ENCODE assay signal across 15 cellular contexts in the genomic region with DNA sequence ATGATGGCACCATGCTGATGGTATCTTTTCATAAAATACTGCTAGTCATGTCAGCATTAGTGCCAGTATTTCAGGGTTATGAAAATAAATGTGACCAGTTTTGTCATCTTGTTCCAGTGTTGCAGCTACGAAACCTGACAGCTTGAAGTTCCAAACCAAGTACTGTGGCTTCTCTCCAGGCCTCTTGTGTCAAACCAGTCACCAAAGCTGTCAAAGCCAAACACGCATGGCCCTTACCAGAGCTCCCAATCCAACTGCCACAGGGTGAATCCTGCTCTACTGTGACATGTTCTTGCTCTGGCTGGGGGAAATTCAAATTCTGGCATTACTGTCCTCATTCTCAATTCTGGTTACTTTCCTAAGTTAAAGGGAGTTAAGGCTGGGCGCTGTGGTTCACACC. TPM values are rescaled to one million over a fixed set of nuclear protein-coding genes. Genes with fewer than 3 reads are reported as not detected.
DNase-seq lines count a peak whose midpoint lies in the region; ATAC-seq, FAIRE-seq and TF ChIP-seq lines count a peak whose summit lies in the region.
"Had no signal": no experiment of that assay in that cellular context is flagged by ENCODE, and none has a peak within 500 bp of the region (broad histone marks: within the 10 kb centered on the region; RNA-seq: fewer than 3 reads in every experiment).

No MANE protein-coding gene starts in this region.

- no peak for DNase-seq in Right ventricle myocardium inferior (ENCODE audit: missing footprints)
- DNase-seq in right atrium auricular region (ENCODE audit: low spot score), result no peak
- DNase-seq in K562 (ENCODE audit: extremely low read depth in 1 of 4, low spot score in 3 of 4), result no peak
- no peak for DNase-seq in left ventricle myocardium superior
- no peak for DNase-seq in body of pancreas
- DNase-seq in iPS-NIHi11 (ENCODE audit: low spot score), result no peak
- DNase-seq in stimulated activated CD4-positive, alpha-beta T cell treated with anti-CD3 and anti-CD28 coated beads, Interleukin-4, amount 100 ng/mL, for 4 hours, result no peak
- DNase-seq: 8988T; AML-193; CD8-positive, alpha-beta memory T cell; HCEC 1CT; HFFc6 had no signal

- no peak for TF ChIP-seq CTCF in right atrium auricular region (IDR thresholded peaks at IDR 0.05)
- TF ChIP-seq CTCF in K562 (IDR thresholded peaks at IDR 0.05 in 2 of 3, conservative IDR thresholded peaks at IDR 0.05 in 1 of 3; ENCODE audit: insufficient read depth in 2 of 3, low read depth in 1 of 3, low read length in 3 of 3), result no peak
- TF ChIP-seq CTCF in body of pancreas (IDR thresholded peaks at IDR 0.05), result no peak

- TF ChIP-seq RAD21 in K562 (CRISPR knock-in tag; conservative IDR thresholded peaks at IDR 0.05 in 1 of 2, IDR thresholded peaks at IDR 0.05 in 1 of 2), result no peak

- no peak overlapping the region for H3K4me2 ChIP-seq in K562 (ENCODE audit: insufficient read depth, low read length)
- H3K4me2 ChIP-seq: BLaER1 had no signal

- H3K4me3 ChIP-seq in right atrium auricular region, result no peak overlapping the region
- H3K4me3 ChIP-seq in K562, result no peak overlapping the region
- H3K4me3 ChIP-seq in body of pancreas, result no peak overlapping the region
- H3K4me3 ChIP-seq: BLaER1 had no signal

- in situ Hi-C loops in K562 (cut with MboI), result no loop called here

- no peaks in the 10 kb centered on the region for H3K27me3 ChIP-seq in right atrium auricular region
- no peaks in the 10 kb centered on the region for H3K27me3 ChIP-seq in K562 (ENCODE audit: control insufficient read depth in 2 of 2, insufficient read depth in 2 of 2, low read length in 2 of 2)
- no peaks in the 10 kb centered on the region for H3K27me3 ChIP-seq in body of pancreas
- H3K27me3 ChIP-seq: BLaER1 had no signal

- H3K9me3 ChIP-seq in right atrium auricular region (no peaks in the 10 kb centered on the region), K562 (replicated peaks; ENCODE audit: control insufficient read depth, insufficient read depth, low read depth, low read length) (0 out of 2 replicates have a peak, but pooled peaks cover 2% of the 10 kb centered on the region), body of pancreas (no peaks in the 10 kb centered on the region)
- H3K9me3 ChIP-seq: BLaER1 had no signal

- no peaks in the 10 kb centered on the region for H3K79me2 ChIP-seq in K562 (ENCODE audit: control insufficient read depth, insufficient read depth, low read length)

- ATAC-seq in Right ventricle myocardium inferior, result peak; percentile 65
- no peak for ATAC-seq in K562
- ATAC-seq in left ventricle myocardium superior, result peak; percentile 77
- ATAC-seq in body of pancreas, result no peak
- ATAC-seq: HepG2 had no signal

- H2AFZ ChIP-seq in K562 (ENCODE audit: low read depth, low read length), result peak overlapping the region; percentile 3; the same call in 1 of the 2 replicates

- no peaks in the 10 kb centered on the region for H3K9me1 ChIP-seq in K562 (ENCODE audit: control insufficient read depth, insufficient read depth, low read length)

- POLR2A ChIA-PET in K562 (lab: Yijun Ruan, JAX), result interaction anchor here (0.6 to 1.5 kb wide), 2 partner anchors 11 to 40 kb away, joined by 3 read pairs; no protein-coding TSS in a partner anchor

- CTCF ChIA-PET in K562 (lab: Yijun Ruan, JAX; ENCODE audit: low intra/inter-chr PET ratio), result no interaction called here

- FAIRE-seq in K562 (lab: Jason Lieb, UNC), result no peak
- FAIRE-seq: HepG2, HTR-8/SVneo had no signal

- no peak for TF ChIP-seq EP300 in K562 (IDR thresholded peaks at IDR 0.05; ENCODE audit: low read length)

- no peak for TF ChIP-seq POLR2A in K562 (conservative IDR thresholded peaks at IDR 0.05)
- no peak for TF ChIP-seq POLR2A in body of pancreas (IDR thresholded peaks at IDR 0.05)

- H3K9ac ChIP-seq in K562 (ENCODE audit: insufficient read depth in 1 of 2, low read depth in 2 of 2, low read length in 2 of 2), result peak overlapping the region in 1 of 2 experiments; percentile 33; a peak in 1 of 4 replicates
- H3K9ac ChIP-seq: BLaER1 had no signal

- H3K36me3 ChIP-seq in right atrium auricular region (no peaks in the 10 kb centered on the region), K562 (ENCODE audit: control insufficient read depth, insufficient read depth, low read length) (no peaks in the 10 kb centered on the region), body of pancreas (replicated peaks in 1 of 2; ENCODE audit: insufficient read depth in 1 of 2, low read depth in 2 of 2) (no peaks in the 10 kb centered on the region)
- H3K36me3 ChIP-seq: BLaER1 had no signal

- H3K27ac ChIP-seq in right atrium auricular region, result peak overlapping the region in 1 of 2 donors; percentile 17
- H3K27ac ChIP-seq in K562 (ENCODE audit: extremely low read depth, low read depth, low read length), result no peak overlapping the region
- no peak overlapping the region for H3K27ac ChIP-seq in body of pancreas
- H3K27ac ChIP-seq: BLaER1 had no signal

- intact Hi-C loops in Right ventricle myocardium inferior (cut with DNase I), result no loop called here
- intact Hi-C loops in K562 (cut with micrococcal nuclease), result no loop called here
- intact Hi-C loops in left ventricle myocardium superior (cut with micrococcal nuclease), result no loop called here
- intact Hi-C loops in body of pancreas (cut with DNase I), result no loop called here

- H4K20me1 ChIP-seq in K562 (replicated peaks; ENCODE audit: control insufficient read depth, insufficient read depth, low read length), result no peaks in the 10 kb centered on the region
- H4K20me1 ChIP-seq: BLaER1 had no signal

- 94% methylated on average over 3 of the region's 3 CpGs for WGBS in K562 (ENCODE audit: insufficient coverage, low coverage, missing lambda C conversion rate)
- 83 to 95% methylated on average over 2 to 3 of the region's 3 CpGs for WGBS in body of pancreas, 2 donors

- H3K4me1 ChIP-seq in right atrium auricular region, result peaks cover 0 to 7% of the 10 kb centered on the region in 2 donors
- peaks cover 2 to 13% of the 10 kb centered on the region in 2 experiments; a peak in 3 of 5 replicates for H3K4me1 ChIP-seq in K562 (replicated peaks in 1 of 2; ENCODE audit: control insufficient read depth in 2 of 2, insufficient read depth in 2 of 2, low read length in 2 of 2)
- no peaks in the 10 kb centered on the region for H3K4me1 ChIP-seq in body of pancreas

- no TSS peak for BruUV-seq in K562 (replicated peaks; lab: Mats Ljungman, UMichigan)

TF ChIP-seq in K562, 482 proteins besides CTCF, POLR2A, EP300 and RAD21:
- no peak for TF ChIP-seq FOXM1 (IDR thresholded peaks at IDR 0.05; ENCODE audit: low read depth)
- TF ChIP-seq FOXM1 (CRISPR knock-in tag; IDR thresholded peaks at IDR 0.05; ENCODE audit: low read depth), result no peak

RNA-seq across cellular contexts. Expression of a gene that starts 20.7 kb away (rescaled TPM):
- total RNA-seq in Right ventricle myocardium inferior (0.65 TPM), right atrium auricular region (under 1 TPM in 1 of 2 donors, not detected in 1; 0.16 TPM), K562 (2014; rRNA removed) (79.6 and 95.1 TPM in 2 replicates), K562 (2014; rRNA removed; fragmentation: Illumina TruSeq; extraction: Trizol) (125 and 135 TPM in 2 replicates), K562 (2015; rRNA removed; fragmentation: Illumina TruSeq; extraction: Trizol) (101 and 108 TPM in 2 replicates), K562 (2021) (101 and 107 TPM in 2 replicates), left ventricle myocardium superior (0.35 TPM), body of pancreas (not detected)
- 64.7 and 140 TPM in 2 replicates for total RNA-seq in K562 (2011; cell fraction: chromatin; rRNA removed; ENCODE audit: low replicate concordance)
- total RNA-seq in K562 (2011; cell fraction: nucleolus; rRNA removed), result 34.7 and 43.2 TPM in 2 replicates
- 35.2 and 47.5 TPM in 2 replicates for total RNA-seq in K562 (2011; cell fraction: nucleoplasm; rRNA removed)
- polyA plus RNA-seq in K562 (2011; rRNA removed) (54.6 and 65.9 TPM in 2 replicates), K562 (2014; fragmentation: Illumina TruSeq; extraction: Trizol) (105 and 116 TPM in 2 replicates), K562 (2014; fragmentation: Nextera tagmentation; extraction: Ambion mirVana) (10 to 100 TPM; 36.0 to 83.9 TPM), K562 (2014; rRNA removed) (69.5 and 71.9 TPM in 2 replicates)
- polyA plus RNA-seq in K562 (2011; cell fraction: cytosol; rRNA removed), result 17.0 and 30.4 TPM in 2 replicates
- polyA plus RNA-seq in K562 (2011; cell fraction: nucleus; rRNA removed), result 31.9 and 42.5 TPM in 2 replicates
- 36.8 and 61.1 TPM in 2 replicates for polyA plus RNA-seq in K562 (2012)
- polyA minus RNA-seq in K562 (2011; rRNA and poly(A)+ RNA removed), result 154 and 157 TPM in 2 replicates
- 48.3 and 58.5 TPM in 2 replicates for polyA minus RNA-seq in K562 (2011; cell fraction: cytosol; rRNA and poly(A)+ RNA removed)
- 39.0 and 66.5 TPM in 2 replicates for polyA minus RNA-seq in K562 (2011; cell fraction: nucleus; rRNA and poly(A)+ RNA removed)

Comparison
In these comparisons a context has a peak if more than half of its experiments do, and no peak if none do; other contexts are left out.
1. ATAC-seq: peak in Right ventricle myocardium inferior (single experiment) and left ventricle myocardium superior (single experiment); none in K562 (single experiment) and body of pancreas (single experiment).
2. RNA of a gene that starts 20.7 kb away (total RNA-seq): 34.7 to 140 TPM in K562; 0.65 TPM in Right ventricle myocardium inferior (single experiment), not detected in body of pancreas, 0.35 TPM in left ventricle myocardium superior (single experiment) and 0.16 TPM in right atrium auricular region; every median in the first group is over 10 times any median in the second.